ENCODE assay signal across 1 cellular context in genomic region chr16:4388275-4389021, GRCh38.
TF ChIP-seq lines count a peak whose summit lies in the region.

No MANE protein-coding gene starts in this region.

TF ChIP-seq in HepG2, 621 proteins besides CTCF, POLR2A, EP300 and RAD21:
- TF ChIP-seq, protein P1, sequence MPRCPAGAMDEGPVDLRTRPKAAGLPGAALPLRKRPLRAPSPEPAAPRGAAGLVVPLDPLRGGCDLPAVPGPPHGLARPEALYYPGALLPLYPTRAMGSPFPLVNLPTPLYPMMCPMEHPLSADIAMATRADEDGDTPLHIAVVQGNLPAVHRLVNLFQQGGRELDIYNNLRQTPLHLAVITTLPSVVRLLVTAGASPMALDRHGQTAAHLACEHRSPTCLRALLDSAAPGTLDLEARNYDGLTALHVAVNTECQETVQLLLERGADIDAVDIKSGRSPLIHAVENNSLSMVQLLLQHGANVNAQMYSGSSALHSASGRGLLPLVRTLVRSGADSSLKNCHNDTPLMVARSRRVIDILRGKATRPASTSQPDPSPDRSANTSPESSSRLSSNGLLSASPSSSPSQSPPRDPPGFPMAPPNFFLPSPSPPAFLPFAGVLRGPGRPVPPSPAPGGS (CRISPR knock-in tag; IDR thresholded peaks at IDR 0.05), result no peak
- TF ChIP-seq ZNF33A (CRISPR knock-in tag; IDR thresholded peaks at IDR 0.05; ENCODE audit: borderline replicate concordance) (no peak), MIER2 (CRISPR knock-in tag; IDR thresholded peaks at IDR 0.05) (no peak), TCF7 (IDR thresholded peaks at IDR 0.05; ENCODE audit: low read depth) (no peak), PRMT3 (CRISPR knock-in tag; IDR thresholded peaks at IDR 0.05; ENCODE audit: borderline replicate concordance, low read depth) (no peak), RFXANK (CRISPR knock-in tag; IDR thresholded peaks at IDR 0.05) (no peak), SMARCC2 (IDR thresholded peaks at IDR 0.05) (no peak), RXRB (CRISPR knock-in tag; IDR thresholded peaks at IDR 0.05; ENCODE audit: borderline replicate concordance) (no peak), ZNF460 (CRISPR knock-in tag; IDR thresholded peaks at IDR 0.05; ENCODE audit: borderline replicate concordance) (no peak)
- TF ChIP-seq, protein P2, sequence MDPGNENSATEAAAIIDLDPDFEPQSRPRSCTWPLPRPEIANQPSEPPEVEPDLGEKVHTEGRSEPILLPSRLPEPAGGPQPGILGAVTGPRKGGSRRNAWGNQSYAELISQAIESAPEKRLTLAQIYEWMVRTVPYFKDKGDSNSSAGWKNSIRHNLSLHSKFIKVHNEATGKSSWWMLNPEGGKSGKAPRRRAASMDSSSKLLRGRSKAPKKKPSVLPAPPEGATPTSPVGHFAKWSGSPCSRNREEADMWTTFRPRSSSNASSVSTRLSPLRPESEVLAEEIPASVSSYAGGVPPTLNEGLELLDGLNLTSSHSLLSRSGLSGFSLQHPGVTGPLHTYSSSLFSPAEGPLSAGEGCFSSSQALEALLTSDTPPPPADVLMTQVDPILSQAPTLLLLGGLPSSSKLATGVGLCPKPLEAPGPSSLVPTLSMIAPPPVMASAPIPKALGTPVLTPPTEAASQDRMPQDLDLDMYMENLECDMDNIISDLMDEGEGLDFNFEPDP (CRISPR knock-in tag; conservative IDR thresholded peaks at IDR 0.05), result no peak
